ENCODE assay signal across 15 cellular contexts in genomic region chr3:134956395-134956794, GRCh38.
DNase-seq lines count a peak whose midpoint lies in the region; ATAC-seq and TF ChIP-seq lines count a peak whose summit lies in the region.
"Had no signal": no experiment of that assay in that cellular context is flagged by ENCODE, and none has a peak within 500 bp of the region (broad histone marks: within the 10 kb centered on the region; RNA-seq: fewer than 3 reads in every experiment).

No MANE protein-coding gene starts in this region.

- H3K9me2 ChIP-seq in MM.1S (replicated peaks; ENCODE audit: insufficient read depth, low read length), result no peaks in the 10 kb centered on the region

- H2AFZ ChIP-seq in MM.1S (ENCODE audit: low read length), result no peak overlapping the region

- H3K4me3 Mint-ChIP-seq in stimulated activated memory B cell treated with anti-CD40 and anti-IgM and Interleukin-4, amounts not matched to agents 10 μg/mL and 1 μg/mL and 100 μg/mL, for 72 hours, result no peak overlapping the region

- H3F3A ChIP-seq in MM.1S (ENCODE audit: insufficient read depth, low read length), result no peaks in the 10 kb centered on the region

- DNase-seq in stimulated activated naive CD4-positive, alpha-beta T cell treated with Interleukin-2 at 50 U/mL for 16 hours (lab: John Stamatoyannopoulos, UW), result no peak
- DNase-seq in MM.1S, result no peak
- no peak for DNase-seq in KG1 (lab: John Stamatoyannopoulos, UW)
- DNase-seq: activated CD8-positive, alpha-beta memory T cell treated with anti-CD3 and anti-CD28 coated beads for 24 hours; dermis blood vessel endothelial cell; left cardiac atrium; NCI-H187; NCI-H526 treated with DMSO at 0.1 percent for 48 hours had no signal

- no peak overlapping the region for H3K9ac ChIP-seq in MM.1S (ENCODE audit: low read length)
- H3K9ac ChIP-seq: BLaER1 had no signal

- no peaks in the 10 kb centered on the region for H3K9me3 Mint-ChIP-seq in stimulated activated memory B cell treated with anti-CD40 and anti-IgM and Interleukin-4, amounts not matched to agents 10 μg/mL and 1 μg/mL and 100 μg/mL, for 72 hours

- H3K27ac ChIP-seq in MM.1S (ENCODE audit: low read length), result no peak overlapping the region
- H3K27ac ChIP-seq: BLaER1, esophagus muscularis mucosa, VCaP had no signal

- H3K4me2 ChIP-seq in MM.1S (ENCODE audit: low read depth, low read length), result no peak overlapping the region
- H3K4me2 ChIP-seq: BLaER1 had no signal

- H3K27ac Mint-ChIP-seq in stimulated activated memory B cell treated with anti-CD40 and anti-IgM and Interleukin-4, amounts not matched to agents 10 μg/mL and 1 μg/mL and 100 μg/mL, for 72 hours, result peak overlapping the region; percentile 66

- H3K4me1 Mint-ChIP-seq in stimulated activated memory B cell treated with anti-CD40 and anti-IgM and Interleukin-4, amounts not matched to agents 10 μg/mL and 1 μg/mL and 100 μg/mL, for 72 hours, result peaks cover 11% of the 10 kb centered on the region

- H3K36me3 Mint-ChIP-seq in stimulated activated memory B cell treated with anti-CD40 and anti-IgM and Interleukin-4, amounts not matched to agents 10 μg/mL and 1 μg/mL and 100 μg/mL, for 72 hours, result peaks cover 11% of the 10 kb centered on the region

- no peaks in the 10 kb centered on the region for H3K9me3 ChIP-seq in MM.1S (replicated peaks; ENCODE audit: insufficient read depth, low read length)
- H3K9me3 ChIP-seq: BLaER1 had no signal

- H4K20me1 ChIP-seq in MM.1S (ENCODE audit: insufficient read depth, low read length), result no peaks in the 10 kb centered on the region
- H4K20me1 ChIP-seq: BLaER1 had no signal

- H3K79me2 ChIP-seq in MM.1S (ENCODE audit: low read length), result no peaks in the 10 kb centered on the region

- H3K4me3 ChIP-seq in MM.1S (ENCODE audit: low read length), result no peak overlapping the region
- H3K4me3 ChIP-seq: BLaER1, esophagus muscularis mucosa had no signal

- ATAC-seq in GM18907 (IDR thresholded peaks at IDR 0.05; ENCODE audit: unreplicated experiment) (peak; percentile 87), GM21717 (IDR thresholded peaks at IDR 0.05; ENCODE audit: unreplicated experiment) (peak; percentile 86), HG03060 (IDR thresholded peaks at IDR 0.05; ENCODE audit: low read depth, unreplicated experiment) (peak; percentile 74)
- peak; percentile 84 for ATAC-seq in stimulated activated memory B cell treated with anti-CD40 and anti-IgM and Interleukin-4, amounts not matched to agents 10 μg/mL and 1 μg/mL and 100 μg/mL, for 72 hours

- no peaks in the 10 kb centered on the region for H3K4me1 ChIP-seq in MM.1S (ENCODE audit: low read length)
- H3K4me1 ChIP-seq: BLaER1, esophagus muscularis mucosa had no signal

- no peak for TF ChIP-seq CTCF in MM.1S (IDR thresholded peaks at IDR 0.05; ENCODE audit: low read length)

- H3K27me3 ChIP-seq in MM.1S (replicated peaks; ENCODE audit: insufficient read depth, low read length), result no peaks in the 10 kb centered on the region
- H3K27me3 ChIP-seq: BLaER1, esophagus muscularis mucosa had no signal

- H3K36me3 ChIP-seq in MM.1S (replicated peaks; ENCODE audit: insufficient read depth, low read length), result no peaks in the 10 kb centered on the region
- H3K36me3 ChIP-seq: BLaER1 had no signal

- H3K27me3 Mint-ChIP-seq in stimulated activated memory B cell treated with anti-CD40 and anti-IgM and Interleukin-4, amounts not matched to agents 10 μg/mL and 1 μg/mL and 100 μg/mL, for 72 hours, result no peaks in the 10 kb centered on the region
